8 cellular contexts compared by ENCODE assay signal in the genomic region with DNA sequence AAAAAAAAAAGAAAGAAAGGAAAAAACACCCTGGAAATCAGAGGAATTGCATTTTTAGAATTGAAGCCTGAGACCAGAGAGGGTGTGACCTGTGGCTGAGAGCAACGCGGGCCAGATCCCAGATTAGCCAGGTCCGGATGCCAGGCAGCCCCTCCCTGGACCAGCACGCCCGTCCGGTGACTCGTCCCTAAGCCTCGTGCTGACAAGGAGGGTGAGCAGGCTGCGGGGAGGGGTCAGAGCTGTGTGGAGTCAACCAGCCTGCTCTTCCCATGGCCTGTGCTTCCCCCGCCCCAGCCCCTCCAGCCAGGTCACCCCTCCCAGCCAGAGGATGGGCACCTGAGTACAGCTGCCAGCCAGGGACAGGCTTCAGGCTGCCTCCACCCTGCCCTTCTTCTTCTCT. TPM values are rescaled to one million over a fixed set of nuclear protein-coding genes. Genes with fewer than 3 reads are reported as not detected.
DNase-seq lines count a peak whose midpoint lies in the region; ATAC-seq and TF ChIP-seq lines count a peak whose summit lies in the region.

No MANE protein-coding gene starts in this region.

- H2BK120ac ChIP-seq in mesenchymal stem cell (ENCODE audit: low read depth, low read length): no peak overlapping the region

- peak overlapping the region in 1 of 2 experiments; percentile 66 for H3K23ac ChIP-seq in mesenchymal stem cell (ENCODE audit: low read length in 2 of 2)

- DNase-seq in EH (ENCODE audit: low read depth) (peak; percentile 87), mammary epithelial cell (peak; percentile 82), mesenchymal stem cell (peak; percentile 65), aorta (peak; percentile 89 to 94), pons (ENCODE audit: low spot score) (no peak), cerebellum (ENCODE audit: low spot score) (no peak)

- peak overlapping the region in 1 of 2 experiments; percentile 54 for H3K18ac ChIP-seq in mesenchymal stem cell (ENCODE audit: low read depth in 1 of 2, low read length in 2 of 2)

- no TSS peak for BruUV-seq in mammary epithelial cell (replicated peaks; lab: Mats Ljungman, UMichigan)

- H3K9ac ChIP-seq in mammary epithelial cell (ENCODE audit: insufficient read depth, low read length) (peak overlapping the region; percentile 24), mesenchymal stem cell (ENCODE audit: low read length) (peak overlapping the region; percentile 71)

- H3K27me3 ChIP-seq in mammary epithelial cell (ENCODE audit: insufficient read depth, low read length) (no peaks in the 10 kb centered on the region), mesenchymal stem cell (ENCODE audit: control insufficient read depth in 1 of 2, insufficient read depth in 1 of 2, low read length in 2 of 2) (no peaks in the 10 kb centered on the region), aorta (ENCODE audit: control insufficient read depth in 1 of 2, insufficient read depth in 2 of 2, low read length in 1 of 2) (no peaks in the 10 kb centered on the region)

- H3K4me1 ChIP-seq in mammary epithelial cell (ENCODE audit: insufficient read depth, low read length) (peaks cover 30% of the 10 kb centered on the region), mesenchymal stem cell (ENCODE audit: control insufficient read depth, insufficient read depth, low read depth, low read length) (peaks cover 24% of the 10 kb centered on the region), aorta (ENCODE audit: control insufficient read depth in 1 of 2, insufficient read depth in 2 of 2, low read length in 2 of 2) (no peaks in the 10 kb centered on the region)

- H4K8ac ChIP-seq in mesenchymal stem cell (ENCODE audit: low read length): peak overlapping the region; percentile 4

- dilution Hi-C loops in mammary epithelial cell (cut with HindIII; ENCODE audit: low sequenced_read_pairs): no loop called here

- intact Hi-C loops in mammary epithelial cell (cut with micrococcal nuclease) (no loop called here), aorta (cut with DNase I) (loop anchor here in 1 of 2 donors (5.0 kb wide), 1 partner anchor 92 kb away; the partner anchor contains the start of genes XRCC3 and ZFYVE21)

- peak; percentile 55 for ATAC-seq in aorta (ENCODE audit: low FRiP score)
- no peak for ATAC-seq in GM19328 (IDR thresholded peaks at IDR 0.05; ENCODE audit: unreplicated experiment)

- no peaks in the 10 kb centered on the region for H3K9me3 ChIP-seq in mammary epithelial cell (replicated peaks; ENCODE audit: insufficient read depth, low read length)
- no peaks in the 10 kb centered on the region for H3K9me3 ChIP-seq in mesenchymal stem cell (ENCODE audit: control insufficient read depth, low read length)
- no peaks in the 10 kb centered on the region for H3K9me3 ChIP-seq in aorta (ENCODE audit: control insufficient read depth, low read length)

- H3K4me3 ChIP-seq in mammary epithelial cell (replicated peaks in 1 of 3; ENCODE audit: insufficient read depth in 1 of 3, low read depth in 2 of 3, low read length in 3 of 3) (no peak overlapping the region), mesenchymal stem cell (ENCODE audit: insufficient read depth in 1 of 2, low read depth in 1 of 2, low read length in 2 of 2) (peak overlapping the region in 1 of 2 experiments; percentile 24), aorta (ENCODE audit: low read length in 2 of 2) (no peak overlapping the region)

- 0% methylated on average over 1 of the region's 10 CpGs for WGBS in mammary epithelial cell (ENCODE audit: low coverage, missing lambda C conversion rate)
- WGBS in mesenchymal stem cell: 19% methylated on average over 10 of the region's 10 CpGs
- WGBS in aorta, 2 donors: 15 to 17% methylated on average over 10 of the region's 10 CpGs

- H2AFZ ChIP-seq in mammary epithelial cell (ENCODE audit: low read depth, low read length) (peak overlapping the region; percentile 66), mesenchymal stem cell (ENCODE audit: low read depth, low read length) (no peak overlapping the region)

- H2BK15ac ChIP-seq in mesenchymal stem cell (ENCODE audit: low read depth, poor library complexity, severe bottlenecking): no peak overlapping the region

- H3K4ac ChIP-seq in mesenchymal stem cell (ENCODE audit: low read depth in 1 of 2, low read length in 2 of 2): peak overlapping the region in 1 of 2 experiments; percentile 13

- H2AK5ac ChIP-seq in mesenchymal stem cell (ENCODE audit: low read length, severe bottlenecking): no peak overlapping the region

- H2BK5ac ChIP-seq in mesenchymal stem cell (ENCODE audit: low read depth, low read length, poor library complexity, severe bottlenecking): no peak overlapping the region

- H2BK12ac ChIP-seq in mesenchymal stem cell (ENCODE audit: low read length in 2 of 2): peak overlapping the region in 1 of 2 experiments; percentile 17

- no peak for TF ChIP-seq CTCF in mammary epithelial cell (conservative IDR thresholded peaks at IDR 0.05 in 1 of 2, IDR thresholded peaks at IDR 0.05 in 1 of 2; ENCODE audit: extremely low read depth in 1 of 2, insufficient read depth in 1 of 2, low read depth in 1 of 2, low read length in 2 of 2)

- no peaks in the 10 kb centered on the region for H4K20me1 ChIP-seq in mammary epithelial cell (ENCODE audit: insufficient read depth, low read length)

- H3K36me3 ChIP-seq in mammary epithelial cell (ENCODE audit: insufficient read depth, low read length) (no peaks in the 10 kb centered on the region), mesenchymal stem cell (ENCODE audit: control insufficient read depth in 1 of 2, insufficient read depth in 2 of 2, low read depth in 1 of 2, low read length in 2 of 2) (no peaks in the 10 kb centered on the region), aorta (ENCODE audit: control insufficient read depth in 1 of 2, insufficient read depth in 2 of 2, low read length in 1 of 2) (no peaks in the 10 kb centered on the region)

- H3K79me2 ChIP-seq in mammary epithelial cell (ENCODE audit: insufficient read depth, low read length): peaks cover 13% of the 10 kb centered on the region

- peak overlapping the region; percentile 73 for H4K91ac ChIP-seq in mesenchymal stem cell (ENCODE audit: low read length)

- H3K79me1 ChIP-seq in mesenchymal stem cell (replicated peaks; ENCODE audit: low read length, poor library complexity, severe bottlenecking): no peaks in the 10 kb centered on the region

- CTCF ChIA-PET in mammary epithelial cell (lab: Charles Lee; ENCODE audit: low non-redundant PET): no interaction called here

- H3K4me2 ChIP-seq in mammary epithelial cell (ENCODE audit: insufficient read depth, low read depth, low read length): peak overlapping the region; percentile 61
- H3K4me2 ChIP-seq in mesenchymal stem cell (ENCODE audit: low read length, poor library complexity, severe bottlenecking): no peak overlapping the region

- peak overlapping the region in 1 of 2 experiments; percentile 4 for H3K14ac ChIP-seq in mesenchymal stem cell (ENCODE audit: low read length in 2 of 2)

- in situ Hi-C loops in mammary epithelial cell (cut with MboI; ENCODE audit: low sequenced_read_pairs in 2 of 2): no loop called here

- H3K27ac ChIP-seq in mammary epithelial cell (ENCODE audit: insufficient read depth, low read depth, low read length) (peak overlapping the region; percentile 18), mesenchymal stem cell (ENCODE audit: low read length, poor library complexity, severe bottlenecking) (no peak overlapping the region), aorta (ENCODE audit: low read depth in 1 of 2, low read length in 2 of 2) (peak overlapping the region in 1 of 2 donors; percentile 43)

TF ChIP-seq in PFSK-1, 5 proteins besides CTCF, POLR2A, EP300 and RAD21:
- peak; percentile 64 for TF ChIP-seq FOXP2 (optimal IDR thresholded peaks at IDR 0.05; ENCODE audit: borderline replicate concordance, extremely low read depth, extremely low read length, insufficient read depth)
- TF ChIP-seq POLR2AphosphoS5 (IDR thresholded peaks at IDR 0.05; ENCODE audit: low read depth, low read length): no peak

RNA-seq across cellular contexts. Expression of gene KLC1, which starts 4.2 kb away (rescaled TPM):
- 150 TPM for polyA plus RNA-seq in PFSK-1 (2012; ENCODE audit: insufficient read length, low read depth)
- total RNA-seq in mammary epithelial cell: 100 to 1,000 TPM; 216 to 237 TPM
- 102 TPM for polyA plus RNA-seq in mammary epithelial cell
- polyA minus RNA-seq in mammary epithelial cell: 142 TPM
- polyA plus RNA-seq in mesenchymal stem cell (2013, experiment 1 of 2): 83.2 TPM
- polyA plus RNA-seq in mesenchymal stem cell (2013, experiment 2 of 2): 80.5 TPM
- 100 to 1,000 TPM; 254 to 315 TPM for total RNA-seq in aorta
- polyA plus RNA-seq in aorta: 100 to 1,000 TPM in 1 of 2 donors, 10 to 100 TPM in 1; 71.7 to 190 TPM
- 338 TPM for total RNA-seq in cerebellum

Comparison
In these comparisons a context has a peak if more than half of its experiments do, and no peak if none do; other contexts are left out.
1. DNase-seq: peak in EH (single experiment), mammary epithelial cell (single experiment), mesenchymal stem cell (single experiment) and aorta (2 of 2); none in pons (single experiment) and cerebellum (single experiment).